16 cellular contexts compared by ENCODE assay signal in genomic region chr14:98956616-98957015, GRCh38.
DNase-seq lines count a peak whose midpoint lies in the region; TF ChIP-seq lines count a peak whose summit lies in the region.
"Had no signal": no experiment of that assay in that cellular context is flagged by ENCODE, and none has a peak within 500 bp of the region (broad histone marks: within the 10 kb centered on the region; RNA-seq: fewer than 3 reads in every experiment).

No MANE protein-coding gene starts in this region.

- H2BK5ac ChIP-seq in H9 (ENCODE audit: insufficient read length, low read length): no peak overlapping the region

- no peak overlapping the region for H3K4ac ChIP-seq in H9 (ENCODE audit: low read depth, low read length)

- TF ChIP-seq POLR2A in esophagus squamous epithelium (IDR thresholded peaks at IDR 0.05) (no peak), stomach (IDR thresholded peaks at IDR 0.05) (no peak)

- H3K4me3 ChIP-seq in esophagus squamous epithelium: no peak overlapping the region
- no peak overlapping the region for H3K4me3 ChIP-seq in stomach
- H3K4me3 ChIP-seq: HAP-1 had no signal

- H4K20me1 ChIP-seq in H9 (ENCODE audit: control insufficient read depth, insufficient read depth, insufficient read length): no peaks in the 10 kb centered on the region

- no peaks in the 10 kb centered on the region for H3K79me1 ChIP-seq in H9 (ENCODE audit: insufficient read depth, low read depth, low read length, poor library complexity, severe bottlenecking)

- H3K27ac ChIP-seq in H9 (ENCODE audit: insufficient read length, low read depth, low read length) (no peak overlapping the region), esophagus squamous epithelium (peak overlapping the region; percentile 47 to 82 (median 68)), stomach (peak overlapping the region in 4 of 5 donors; percentile 19 to 66 (median 39)), caudate nucleus (ENCODE audit: low read depth, low read length) (no peak overlapping the region)

- H3K4me1 ChIP-seq in H9 (ENCODE audit: insufficient read depth, low read length) (no peaks in the 10 kb centered on the region), esophagus squamous epithelium (peaks cover 21 to 65% (median 42%) of the 10 kb centered on the region in 3 donors), stomach (no peaks in the 10 kb centered on the region)
- H3K4me1 ChIP-seq: HAP-1 had no signal

- no peak overlapping the region for H4K5ac ChIP-seq in H9 (ENCODE audit: insufficient read length, low read depth, low read length)

- H3T11ph ChIP-seq in H9 (ENCODE audit: low read length): no peak overlapping the region

- no peak overlapping the region for H2BK20ac ChIP-seq in H9 (ENCODE audit: low read depth, low read length, poor library complexity, severe bottlenecking)

- no peak overlapping the region for H2AK5ac ChIP-seq in H9 (ENCODE audit: insufficient read length, low read length)

- no peak overlapping the region for H2BK120ac ChIP-seq in H9 (ENCODE audit: low read depth, low read length, poor library complexity, severe bottlenecking)

- H3K27me3 ChIP-seq in H9 (ENCODE audit: insufficient read depth, low read length) (no peaks in the 10 kb centered on the region), esophagus squamous epithelium (no peaks in the 10 kb centered on the region), stomach (peaks cover 0 to 9% (median 0%) of the 10 kb centered on the region in 3 donors)

- intact Hi-C loops in CD14-positive monocyte (cut with micrococcal nuclease): loop anchor here (2.0 to 5.0 kb wide), 2 partner anchors 80 to 81 kb away; no protein-coding TSS in a partner anchor
- intact Hi-C loops in esophagus squamous epithelium (cut with DNase I): no loop called here
- intact Hi-C loops in stomach (cut with DNase I; ENCODE audit: low total_unique reads): no loop called here

- H3K23ac ChIP-seq in H9 (ENCODE audit: insufficient read length, low read depth, low read length): no peak overlapping the region

- H3K36me3 ChIP-seq in esophagus squamous epithelium (no peaks in the 10 kb centered on the region), stomach (no peaks in the 10 kb centered on the region)
- H3K36me3 ChIP-seq: HAP-1 had no signal

- no peak for TF ChIP-seq CTCF in CD14-positive monocyte (IDR thresholded peaks at IDR 0.05)
- TF ChIP-seq CTCF in H9 (conservative IDR thresholded peaks at IDR 0.05): no peak
- TF ChIP-seq CTCF in esophagus squamous epithelium (IDR thresholded peaks at IDR 0.05): no peak
- no peak for TF ChIP-seq CTCF in stomach (IDR thresholded peaks at IDR 0.05)

- WGBS in H9 (ENCODE audit: extremely low coverage, insufficient read length, low lambda C conversion rate): no CpG with 5 or more reads among the region's 2 CpGs
- 53 to 61% methylated on average over 2 of the region's 2 CpGs for WGBS in esophagus squamous epithelium, 2 donors
- 51 to 73% (median 65%) methylated on average over 2 of the region's 2 CpGs for WGBS in stomach, 5 donors

- no peak overlapping the region for H4K91ac ChIP-seq in H9 (ENCODE audit: insufficient read length, low read depth, low read length)

- no peak overlapping the region for H3K4me2 ChIP-seq in H9 (ENCODE audit: insufficient read depth, insufficient read length, low read length)

- H3K4me3 Mint-ChIP-seq in CD14-positive monocyte (no peak overlapping the region), H9 (no peak overlapping the region)
- H3K4me3 Mint-ChIP-seq: B cell; CD4-positive, alpha-beta memory T cell had no signal

- no peaks in the 10 kb centered on the region for H3K79me2 ChIP-seq in H9 (ENCODE audit: insufficient read depth, low read length)

- no peak overlapping the region for H4K8ac ChIP-seq in H9 (replicated peaks; ENCODE audit: insufficient read length, low read depth, low read length)

- H3K4me1 Mint-ChIP-seq in CD14-positive monocyte (peaks cover 49% of the 10 kb centered on the region), H9 (peaks cover 8 to 11% of the 10 kb centered on the region in 2 experiments)
- H3K4me1 Mint-ChIP-seq: B cell had no signal

- H3K23me2 ChIP-seq in H9 (ENCODE audit: insufficient read length, low read depth, low read length, poor library complexity, severe bottlenecking): no peaks in the 10 kb centered on the region

- peaks cover 0 to 1% of the 10 kb centered on the region in 2 donors for H3K36me3 Mint-ChIP-seq in CD14-positive monocyte
- H3K36me3 Mint-ChIP-seq in H9 (ENCODE audit: insufficient read depth in 1 of 3, low read depth in 3 of 3): no peaks in the 10 kb centered on the region
- H3K36me3 Mint-ChIP-seq: CD4-positive, alpha-beta memory T cell had no signal

- no peak overlapping the region for H2BK12ac ChIP-seq in H9 (ENCODE audit: insufficient read length, low read depth, low read length)

- H3K9me3 ChIP-seq in H9 (ENCODE audit: control insufficient read depth, low read depth, low read length) (no peaks in the 10 kb centered on the region), esophagus squamous epithelium (no peaks in the 10 kb centered on the region), stomach (no peaks in the 10 kb centered on the region)
- H3K9me3 ChIP-seq: HAP-1 had no signal

- no peak overlapping the region for H3K9ac ChIP-seq in H9 (ENCODE audit: extremely low read depth, insufficient read length, low read length)

- H2BK15ac ChIP-seq in H9 (ENCODE audit: low read depth, low read length): no peak overlapping the region

- H3K18ac ChIP-seq in H9 (ENCODE audit: insufficient read length, low read depth, low read length): no peak overlapping the region

- DNase-seq in CD14-positive monocyte (ENCODE audit: low spot score): no peak
- DNase-seq in H9: peak; percentile 7
- DNase-seq in esophagus squamous epithelium (lab: John Stamatoyannopoulos, UW): no peak
- no peak for DNase-seq in stomach
- no peak for DNase-seq in GOT3 (lab: John Stamatoyannopoulos, UW)
- DNase-seq in NCI-H1092 (lab: John Stamatoyannopoulos, UW): no peak
- no peak for DNase-seq in caudate nucleus (lab: John Stamatoyannopoulos, UW)
- DNase-seq: CD4-positive, alpha-beta memory T cell; DMS53; NCI-H1105 treated with DMSO at 0.1 percent for 48 hours; NCI-H1694 treated with DMSO at 0.1 percent for 48 hours; NCI-H2107; NCI-H226; NCI-H526 treated with DMSO at 0.1 percent for 48 hours had no signal

- peaks cover 0 to 6% (median 0%) of the 10 kb centered on the region in 7 donors for H3K9me3 Mint-ChIP-seq in CD14-positive monocyte
- no peaks in the 10 kb centered on the region for H3K9me3 Mint-ChIP-seq in H9

- TF ChIP-seq EP300 in stomach (IDR thresholded peaks at IDR 0.05): no peak

- H3K27ac Mint-ChIP-seq in CD14-positive monocyte: peak overlapping the region; percentile 7 to 92 (median 83)
- H3K27ac Mint-ChIP-seq in H9: no peak overlapping the region
- H3K27ac Mint-ChIP-seq: B cell had no signal

- no peak overlapping the region for H3K56ac ChIP-seq in H9 (ENCODE audit: insufficient read length, low read depth, low read length)

- H2AFZ ChIP-seq in H9 (ENCODE audit: low read length): no peak overlapping the region

- H3K27me3 Mint-ChIP-seq in CD14-positive monocyte (ENCODE audit: low read depth in 3 of 3): peaks cover 0 to 12% (median 7%) of the 10 kb centered on the region in 3 donors
- peaks cover 2% of the 10 kb centered on the region; the same call in 1 of the 2 replicates for H3K27me3 Mint-ChIP-seq in H9 (ENCODE audit: low read depth)
- H3K27me3 Mint-ChIP-seq: B cell; CD4-positive, alpha-beta memory T cell had no signal

- H3K14ac ChIP-seq in H9 (ENCODE audit: insufficient read depth, low read length): no peak overlapping the region

Comparison
In these comparisons a context has a peak if more than half of its experiments do, and no peak if none do; other contexts are left out.
1. H3K27ac Mint-ChIP-seq: peak in CD14-positive monocyte (7 of 7); none in H9 (0 of 3).
2. H3K27ac ChIP-seq: peak in esophagus squamous epithelium (4 of 4) and stomach (4 of 5); none in H9 (single experiment) and caudate nucleus (single experiment).
3. intact Hi-C loops: an anchor here in CD14-positive monocyte (2.0 to 5.0 kb wide); none called in esophagus squamous epithelium and stomach.